In genomic region chr11:76379811-76380160, GRCh38 we compare ENCODE assay signal across 1 cellular context.
TF ChIP-seq lines count a peak whose summit lies in the region.

No MANE protein-coding gene starts in this region.

TF ChIP-seq in HepG2, 621 proteins besides CTCF, POLR2A, EP300 and RAD21:
- TF ChIP-seq MTERF4 (CRISPR knock-in tag; IDR thresholded peaks at IDR 0.05): no peak
- no peak for TF ChIP-seq ZC3H13 (CRISPR knock-in tag; IDR thresholded peaks at IDR 0.05)
- no peak for TF ChIP-seq AGO2 (optimal IDR thresholded peaks at IDR 0.05; ENCODE audit: low read depth, low read length)
- TF ChIP-seq GATAD2A (CRISPR knock-in tag; IDR thresholded peaks at IDR 0.05): no peak
- TF ChIP-seq ZKSCAN1 (IDR thresholded peaks at IDR 0.05; ENCODE audit: low read length): peak; percentile 85
- no peak for TF ChIP-seq FOXK2 (IDR thresholded peaks at IDR 0.05)
TF ChIP-seq in HepG2: peak in this region for 1.
